In genomic region chr5:163910226-163910625, GRCh38 we compare ENCODE assay signal across 35 cellular contexts.
"Had no signal": no experiment of that assay in that cellular context is flagged by ENCODE, and none has a peak within 500 bp of the region (broad histone marks: within the 10 kb centered on the region; RNA-seq: fewer than 3 reads in every experiment).

No MANE protein-coding gene starts in this region.

- H3K4me3 Mint-ChIP-seq: activated CD4-positive, alpha-beta memory T cell treated with anti-CD3 and anti-CD28 coated beads for 36 hours; activated CD4-positive, alpha-beta T cell treated with anti-CD3 and anti-CD28 coated beads for 36 hours; activated CD4-positive, alpha-beta T cell treated with anti-CD3 and anti-CD28 coated beads, Interleukin-2, amount 10 ng/mL, durations not matched to agents 24 days and 14 days; activated CD8-positive, alpha-beta memory T cell treated with anti-CD3 and anti-CD28 coated beads, Interleukin-2, amount 10 ng/mL, durations not matched to agents 7 days and 5 days; activated CD8-positive, alpha-beta T cell treated with anti-CD3 and anti-CD28 coated beads, Interleukin-2, amount 10 ng/mL, durations not matched to agents 7 days and 5 days; activated naive CD4-positive, alpha-beta T cell treated with anti-CD3 and anti-CD28 coated beads for 36 hours; activated naive CD4-positive, alpha-beta T cell treated with anti-CD3 and anti-CD28 coated beads, Interleukin-2, amount 50 U/mL, for 24 hours; activated naive CD8-positive, alpha-beta T cell treated with anti-CD3 and anti-CD28 coated beads for 36 hours; activated naive CD8-positive, alpha-beta T cell treated with anti-CD3 and anti-CD28 coated beads, Interleukin-2, amount 50 U/mL, for 24 hours; activated T-helper 1 cell treated with anti-CD3 and anti-CD28 coated beads, Interleukin-12 subunit alpha, Interleukin-12 subunit beta, Interleukin-2, Interleukin-4 antibody, amounts not matched to agents 30 ng/mL and 10 ng/mL and 1 ng/mL, durations not matched to agents 14 hours and 24 hours and 36 hours; brain; dendritic cell treated with granulocyte-macrophage colony-stimulating factor and Interleukin-4, amounts not matched to agents 40 ng/mL and 50 ng/mL, for 4 days; effector memory CD8-positive, alpha-beta T cell had no signal

- H3K4me3 ChIP-seq: ascending aorta, breast epithelium, cardiac muscle cell, colonic mucosa, esophagus squamous epithelium, gastrocnemius medialis, heart left ventricle had no signal

- H3K27me3 ChIP-seq: ascending aorta, breast epithelium, cardiac muscle cell, colonic mucosa, esophagus squamous epithelium, foreskin keratinocyte, gastrocnemius medialis, heart left ventricle had no signal

- H3K27ac ChIP-seq: ascending aorta, breast epithelium, cardiac muscle cell, colonic mucosa, epithelial cell of prostate, esophagus squamous epithelium, foreskin keratinocyte, gastrocnemius medialis, heart left ventricle had no signal

- H3K36me3 ChIP-seq: ascending aorta, breast epithelium, cardiac muscle cell, colonic mucosa, esophagus squamous epithelium, gastrocnemius medialis, heart left ventricle had no signal

- H3K9me3 Mint-ChIP-seq: activated CD4-positive, alpha-beta memory T cell treated with anti-CD3 and anti-CD28 coated beads for 36 hours; activated CD4-positive, alpha-beta T cell treated with anti-CD3 and anti-CD28 coated beads, Interleukin-2, amount 10 ng/mL, durations not matched to agents 24 days and 14 days; activated naive CD8-positive, alpha-beta T cell treated with anti-CD3 and anti-CD28 coated beads for 36 hours had no signal

- H3K4me1 ChIP-seq: ascending aorta, breast epithelium, colonic mucosa, esophagus squamous epithelium, foreskin keratinocyte, gastrocnemius medialis had no signal

- H3K9me3 ChIP-seq: ascending aorta, breast epithelium, colonic mucosa, esophagus squamous epithelium, gastrocnemius medialis had no signal

- H3K27ac Mint-ChIP-seq: activated CD4-positive, alpha-beta memory T cell treated with anti-CD3 and anti-CD28 coated beads for 36 hours; activated CD4-positive, alpha-beta T cell treated with anti-CD3 and anti-CD28 coated beads for 36 hours; activated CD4-positive, alpha-beta T cell treated with anti-CD3 and anti-CD28 coated beads, Interleukin-2, amount 10 ng/mL, durations not matched to agents 24 days and 14 days; activated CD8-positive, alpha-beta memory T cell treated with anti-CD3 and anti-CD28 coated beads, Interleukin-2, amount 10 ng/mL, durations not matched to agents 7 days and 5 days; activated CD8-positive, alpha-beta T cell treated with anti-CD3 and anti-CD28 coated beads, Interleukin-2, amount 10 ng/mL, durations not matched to agents 7 days and 5 days; activated naive CD4-positive, alpha-beta T cell treated with anti-CD3 and anti-CD28 coated beads for 36 hours; activated naive CD4-positive, alpha-beta T cell treated with anti-CD3 and anti-CD28 coated beads, Interleukin-2, amount 50 U/mL, for 24 hours; activated naive CD8-positive, alpha-beta T cell treated with anti-CD3 and anti-CD28 coated beads for 36 hours; activated naive CD8-positive, alpha-beta T cell treated with anti-CD3 and anti-CD28 coated beads, Interleukin-2, amount 50 U/mL, for 24 hours; activated T-helper 1 cell treated with anti-CD3 and anti-CD28 coated beads, Interleukin-12 subunit alpha, Interleukin-12 subunit beta, Interleukin-2, Interleukin-4 antibody, amounts not matched to agents 30 ng/mL and 10 ng/mL and 1 ng/mL, durations not matched to agents 14 hours and 24 hours and 36 hours; activated T-helper 2 cell treated with anti-CD3 and anti-CD28 coated beads, Interferon-gamma antibody, Interleukin-2, Interleukin-4, amounts not matched to agents 10 μg/mL and 5 μg/mL and 100 μg/mL, durations not matched to agents 14 hours and 24 hours and 36 hours; brain; dendritic cell treated with granulocyte-macrophage colony-stimulating factor and Interleukin-4, amounts not matched to agents 40 ng/mL and 50 ng/mL, for 4 days; effector memory CD8-positive, alpha-beta T cell had no signal

- DNase-seq: activated CD4-positive, alpha-beta memory T cell treated with anti-CD3 and anti-CD28 coated beads for 36 hours; activated CD4-positive, alpha-beta T cell treated with anti-CD3 and anti-CD28 coated beads for 36 hours; activated CD4-positive, alpha-beta T cell treated with anti-CD3 and anti-CD28 coated beads, Interleukin-2, amount 10 ng/mL, durations not matched to agents 24 days and 14 days; activated CD4-positive, CD25-positive, alpha-beta regulatory T cell; activated CD4-positive, CD25-positive, alpha-beta regulatory T cell treated with anti-CD3 and anti-CD28 coated beads, Interleukin-2, amount 50 U/mL, for 72 hours; activated CD8-positive, alpha-beta memory T cell treated with anti-CD3 and anti-CD28 coated beads, Interleukin-2, amount 10 ng/mL, durations not matched to agents 7 days and 5 days; activated CD8-positive, alpha-beta memory T cell treated with anti-CD3 and anti-CD28 coated beads, Interleukin-2, amount 50 U/mL, for 4 hours; activated CD8-positive, alpha-beta T cell treated with anti-CD3 and anti-CD28 coated beads, Interleukin-2, amount 10 ng/mL, durations not matched to agents 7 days and 5 days; activated effector memory CD4-positive, alpha-beta T cell treated with anti-CD3 and anti-CD28 coated beads, Interleukin-2, amount 50 U/mL, for 16 hours; activated naive CD4-positive, alpha-beta T cell treated with anti-CD3 and anti-CD28 coated beads for 36 hours; activated naive CD8-positive, alpha-beta T cell treated with anti-CD3 and anti-CD28 coated beads for 36 hours; activated naive CD8-positive, alpha-beta T cell treated with anti-CD3 and anti-CD28 coated beads, Interleukin-2, amount 50 U/mL, for 24 hours; activated T-cell treated with anti-CD3 and anti-CD28 coated beads, Interleukin-2, amount 50 U/mL, for 1 hour; activated T-cell treated with anti-CD3 and anti-CD28 coated beads, Interleukin-2, amount 50 U/mL, for 48 hours; central memory CD4-positive, alpha-beta T cell; cerebellar nuclear complex; colonic mucosa; effector CD4-positive, alpha-beta T cell; effector memory CD8-positive, alpha-beta T cell; esophagus squamous epithelium; foreskin keratinocyte; gastrocnemius medialis; glutamatergic neuron; heart left ventricle; hypothalamus; T-helper 2 cell had no signal

- H3K27me3 Mint-ChIP-seq: activated CD4-positive, alpha-beta memory T cell treated with anti-CD3 and anti-CD28 coated beads for 36 hours; activated CD4-positive, alpha-beta T cell treated with anti-CD3 and anti-CD28 coated beads for 36 hours; activated CD4-positive, alpha-beta T cell treated with anti-CD3 and anti-CD28 coated beads, Interleukin-2, amount 10 ng/mL, durations not matched to agents 24 days and 14 days; activated CD8-positive, alpha-beta memory T cell treated with anti-CD3 and anti-CD28 coated beads, Interleukin-2, amount 10 ng/mL, durations not matched to agents 7 days and 5 days; activated naive CD4-positive, alpha-beta T cell treated with anti-CD3 and anti-CD28 coated beads, Interleukin-2, amount 50 U/mL, for 24 hours; activated naive CD8-positive, alpha-beta T cell treated with anti-CD3 and anti-CD28 coated beads for 36 hours; activated naive CD8-positive, alpha-beta T cell treated with anti-CD3 and anti-CD28 coated beads, Interleukin-2, amount 50 U/mL, for 24 hours; brain; dendritic cell treated with granulocyte-macrophage colony-stimulating factor and Interleukin-4, amounts not matched to agents 40 ng/mL and 50 ng/mL, for 4 days; effector memory CD8-positive, alpha-beta T cell had no signal

- H3K4me1 Mint-ChIP-seq: activated CD4-positive, alpha-beta T cell treated with anti-CD3 and anti-CD28 coated beads for 36 hours; activated CD4-positive, alpha-beta T cell treated with anti-CD3 and anti-CD28 coated beads, Interleukin-2, amount 10 ng/mL, durations not matched to agents 24 days and 14 days; activated CD8-positive, alpha-beta memory T cell treated with anti-CD3 and anti-CD28 coated beads, Interleukin-2, amount 10 ng/mL, durations not matched to agents 7 days and 5 days; activated naive CD4-positive, alpha-beta T cell treated with anti-CD3 and anti-CD28 coated beads, Interleukin-2, amount 50 U/mL, for 24 hours; activated naive CD8-positive, alpha-beta T cell treated with anti-CD3 and anti-CD28 coated beads for 36 hours had no signal

- ATAC-seq: activated CD4-positive, alpha-beta T cell treated with anti-CD3 and anti-CD28 coated beads for 36 hours; activated CD8-positive, alpha-beta memory T cell treated with anti-CD3 and anti-CD28 coated beads, Interleukin-2, amount 10 ng/mL, durations not matched to agents 7 days and 5 days; activated CD8-positive, alpha-beta T cell treated with anti-CD3 and anti-CD28 coated beads, Interleukin-2, amount 10 ng/mL, durations not matched to agents 7 days and 5 days; activated naive CD8-positive, alpha-beta T cell treated with anti-CD3 and anti-CD28 coated beads, Interleukin-2, amount 50 U/mL, for 24 hours; effector memory CD8-positive, alpha-beta T cell; foreskin keratinocyte; gastrocnemius medialis; heart left ventricle had no signal
